30 cellular contexts compared by ENCODE assay signal in the genomic region with DNA sequence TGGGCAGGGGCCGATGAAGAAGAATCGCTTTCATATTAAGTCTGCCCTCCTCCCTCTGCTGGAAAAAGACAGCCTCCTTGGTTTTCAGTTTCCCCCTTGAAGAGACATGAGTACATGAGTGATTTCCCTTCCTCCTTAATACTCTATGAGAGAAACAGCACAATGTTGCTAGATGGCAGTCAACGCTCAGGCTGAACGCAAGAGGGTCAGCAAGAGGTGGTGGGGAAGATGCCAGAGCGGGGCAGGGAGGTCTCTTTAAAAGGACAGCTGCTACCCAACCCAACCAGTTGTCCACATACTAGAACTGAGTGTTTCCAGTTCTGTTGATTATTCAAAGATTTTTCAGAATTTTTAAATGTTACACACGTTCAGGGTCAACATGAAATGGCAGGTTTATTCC. TPM values are rescaled to one million over a fixed set of nuclear protein-coding genes. Genes with fewer than 3 reads are reported as not detected.
DNase-seq lines count a peak whose midpoint lies in the region; ATAC-seq and TF ChIP-seq lines count a peak whose summit lies in the region.
"Had no signal": no experiment of that assay in that cellular context is flagged by ENCODE, and none has a peak within 500 bp of the region (broad histone marks: within the 10 kb centered on the region; RNA-seq: fewer than 3 reads in every experiment).

No MANE protein-coding gene starts in this region.

- POLR2A ChIA-PET in CD4-positive, alpha-beta memory T cell (lab: Charles Lee; ENCODE audit: partially characterized antibody), result interaction anchor here (1.4 kb wide), 1 partner anchor 23 kb away, joined by 5 read pairs; a partner anchor contains a TSS

- H3K4me3 Mint-ChIP-seq in activated CD4-positive, alpha-beta T cell treated with anti-CD3 and anti-CD28 coated beads, Interleukin-2, amount 10 ng/mL, durations not matched to agents 24 days and 14 days, result no peak overlapping the region
- H3K4me3 Mint-ChIP-seq in CD4-positive, alpha-beta memory T cell, result peak overlapping the region in 1 of 8 donors; percentile 1
- H3K4me3 Mint-ChIP-seq in T-helper 17 cell (no peak overlapping the region), natural killer cell (peak overlapping the region; percentile 7)

- no peak for TF ChIP-seq CTCF in natural killer cell (IDR thresholded peaks at IDR 0.05)
- TF ChIP-seq CTCF in thyroid gland (IDR thresholded peaks at IDR 0.05), result no peak

- CTCF ChIA-PET in CD4-positive, alpha-beta memory T cell (lab: Charles Lee; ENCODE audit: partially characterized antibody), result interaction anchor here (1.0 kb wide), 1 partner anchor 11 kb away, joined by 4 read pairs; no protein-coding TSS in a partner anchor

- H3K27ac Mint-ChIP-seq in activated CD4-positive, alpha-beta T cell treated with anti-CD3 and anti-CD28 coated beads, Interleukin-2, amount 10 ng/mL, durations not matched to agents 24 days and 14 days, result peak overlapping the region; percentile 2
- H3K27ac Mint-ChIP-seq in CD4-positive, alpha-beta memory T cell, result peak overlapping the region in 6 of 7 donors; percentile 19 to 93 (median 80)
- H3K27ac Mint-ChIP-seq in T-helper 17 cell, result peak overlapping the region; percentile 90
- peak overlapping the region; percentile 88 to 95 for H3K27ac Mint-ChIP-seq in natural killer cell

- no peaks in the 10 kb centered on the region for H3K27me3 ChIP-seq in CD4-positive, alpha-beta memory T cell (ENCODE audit: insufficient read depth, low read length)
- H3K27me3 ChIP-seq in thyroid gland, result no peaks in the 10 kb centered on the region
- H3K27me3 ChIP-seq: esophagus squamous epithelium, heart right ventricle, tibial nerve had no signal

- no peaks in the 10 kb centered on the region for H3K27me3 Mint-ChIP-seq in activated CD4-positive, alpha-beta T cell treated with anti-CD3 and anti-CD28 coated beads, Interleukin-2, amount 10 ng/mL, durations not matched to agents 24 days and 14 days
- H3K27me3 Mint-ChIP-seq in CD4-positive, alpha-beta memory T cell, result no peaks in the 10 kb centered on the region
- no peaks in the 10 kb centered on the region for H3K27me3 Mint-ChIP-seq in T-helper 17 cell
- H3K27me3 Mint-ChIP-seq in natural killer cell (ENCODE audit: low read depth in 2 of 2), result no peaks in the 10 kb centered on the region

- no peak for ATAC-seq in T-helper 17 cell
- ATAC-seq in natural killer cell, result no peak
- ATAC-seq in GM21423 (IDR thresholded peaks at IDR 0.05; ENCODE audit: unreplicated experiment), result no peak
- ATAC-seq in HG03520 (IDR thresholded peaks at IDR 0.05; ENCODE audit: unreplicated experiment), result no peak
- ATAC-seq: foreskin keratinocyte, heart right ventricle, left ventricle myocardium superior, sciatic nerve had no signal

- no peak overlapping the region for H3K27ac ChIP-seq in CD4-positive, alpha-beta memory T cell (ENCODE audit: low read depth, low read length)
- no peak overlapping the region for H3K27ac ChIP-seq in thyroid gland
- H3K27ac ChIP-seq: esophagus squamous epithelium, foreskin keratinocyte, prostate gland, tibial nerve had no signal

- peaks cover 35% of the 10 kb centered on the region for H3K4me1 Mint-ChIP-seq in activated CD4-positive, alpha-beta T cell treated with anti-CD3 and anti-CD28 coated beads, Interleukin-2, amount 10 ng/mL, durations not matched to agents 24 days and 14 days
- H3K4me1 Mint-ChIP-seq in CD4-positive, alpha-beta memory T cell, result peaks cover 30 to 51% (median 44%) of the 10 kb centered on the region in 4 donors
- H3K4me1 Mint-ChIP-seq in T-helper 17 cell (peaks cover 36% of the 10 kb centered on the region), natural killer cell (peaks cover 51 to 62% of the 10 kb centered on the region in 2 donors)

- peaks cover 30% of the 10 kb centered on the region for H3K4me1 ChIP-seq in CD4-positive, alpha-beta memory T cell (ENCODE audit: insufficient read depth, low read length)
- no peaks in the 10 kb centered on the region for H3K4me1 ChIP-seq in thyroid gland
- H3K4me1 ChIP-seq: Caco-2, prostate gland had no signal

- H3K9me3 Mint-ChIP-seq in activated CD4-positive, alpha-beta T cell treated with anti-CD3 and anti-CD28 coated beads, Interleukin-2, amount 10 ng/mL, durations not matched to agents 24 days and 14 days, result peaks cover 9% of the 10 kb centered on the region
- peaks cover 0 to 4% (median 1%) of the 10 kb centered on the region in 8 donors for H3K9me3 Mint-ChIP-seq in CD4-positive, alpha-beta memory T cell
- no peaks in the 10 kb centered on the region for H3K9me3 Mint-ChIP-seq in natural killer cell

- intact Hi-C loops in activated CD4-positive, alpha-beta T cell treated with anti-CD3 and anti-CD28 coated beads, Interleukin-2, amount 10 ng/mL, durations not matched to agents 24 days and 14 days (cut with micrococcal nuclease), result no loop called here
- intact Hi-C loops in CD4-positive, alpha-beta memory T cell (cut with micrococcal nuclease), result no loop called here
- intact Hi-C loops in natural killer cell (cut with micrococcal nuclease) (no loop called here), thyroid gland (cut with DNase I) (no loop called here)

- no peak for TF ChIP-seq POLR2A in thyroid gland (IDR thresholded peaks at IDR 0.05)

- no peak for DNase-seq in activated CD4-positive, alpha-beta T cell treated with anti-CD3 and anti-CD28 coated beads, Interleukin-2, amount 10 ng/mL, durations not matched to agents 24 days and 14 days
- no peak for DNase-seq in activated CD4-positive, alpha-beta T cell treated with anti-CD3 and anti-CD28 coated beads for 48 hours
- DNase-seq in CD4-positive, alpha-beta memory T cell, result no peak
- DNase-seq in T-helper 17 cell, result no peak
- DNase-seq in natural killer cell, result no peak
- no peak for DNase-seq in thyroid gland
- DNase-seq: activated CD4-positive, alpha-beta T cell treated with anti-CD3 and anti-CD28 coated beads for 1 hour; activated effector memory CD4-positive, alpha-beta T cell treated with anti-CD3 and anti-CD28 coated beads, Interleukin-2, amount 50 U/mL, for 16 hours; Caco-2; DMS53; esophagus squamous epithelium; foreskin keratinocyte; HCEC 1CT; heart right ventricle; IMR-90; kidney; left ventricle myocardium superior; mesendoderm; NCI-H1092; NCI-H1694; NCI-H446 treated with DMSO at 0.1 percent for 48 hours; NCI-H774; occipital lobe; RPMI8226; stimulated activated CD4-positive, alpha-beta T cell treated with anti-CD3 and anti-CD28 coated beads, Interleukin-4, amount 100 ng/mL, for 1 hour had no signal

- no peaks in the 10 kb centered on the region for H3K9me3 ChIP-seq in CD4-positive, alpha-beta memory T cell (ENCODE audit: control insufficient read depth in 1 of 2, low read length in 2 of 2)
- H3K9me3 ChIP-seq in T-helper 17 cell (ENCODE audit: control insufficient read depth, low read length, poor library complexity, severe bottlenecking) (no peaks in the 10 kb centered on the region), thyroid gland (no peaks in the 10 kb centered on the region)
- H3K9me3 ChIP-seq: Caco-2, esophagus squamous epithelium, heart right ventricle, prostate gland, tibial nerve had no signal

- 96 to 97% methylated on average over 6 of the region's 6 CpGs for WGBS in thyroid gland, 2 donors

- H3K36me3 ChIP-seq in CD4-positive, alpha-beta memory T cell (ENCODE audit: insufficient read depth, low read length), result peaks cover 2% of the 10 kb centered on the region
- H3K36me3 ChIP-seq in thyroid gland, result no peaks in the 10 kb centered on the region
- H3K36me3 ChIP-seq: prostate gland had no signal

- H3K36me3 Mint-ChIP-seq in activated CD4-positive, alpha-beta T cell treated with anti-CD3 and anti-CD28 coated beads, Interleukin-2, amount 10 ng/mL, durations not matched to agents 24 days and 14 days (ENCODE audit: low read depth), result peaks cover 54% of the 10 kb centered on the region
- H3K36me3 Mint-ChIP-seq in CD4-positive, alpha-beta memory T cell, result peaks cover 63 to 71% of the 10 kb centered on the region in 2 donors
- peaks cover 14% of the 10 kb centered on the region for H3K36me3 Mint-ChIP-seq in T-helper 17 cell (ENCODE audit: low read depth)
- H3K36me3 Mint-ChIP-seq in natural killer cell, result peaks cover 5% of the 10 kb centered on the region

- no peak overlapping the region for H3K4me3 ChIP-seq in CD4-positive, alpha-beta memory T cell (ENCODE audit: low read length in 2 of 2)
- no peak overlapping the region for H3K4me3 ChIP-seq in thyroid gland (replicated peaks in 1 of 3)
- H3K4me3 ChIP-seq: esophagus squamous epithelium, heart right ventricle, prostate gland, tibial nerve had no signal

RNA-seq across cellular contexts. Expression of a gene that starts 22.8 kb away (rescaled TPM):
- 26.6 and 27.0 TPM in 2 replicates for total RNA-seq in activated CD4-positive, alpha-beta T cell treated with anti-CD3 and anti-CD28 coated beads, Interleukin-2, amount 10 ng/mL, durations not matched to agents 24 days and 14 days
- 10 to 100 TPM; 34.4 to 37.6 TPM for total RNA-seq in CD4-positive, alpha-beta memory T cell
- 10 to 100 TPM in 1 of 2 donors, 1 to 10 TPM in 1; 5.6 to 21.4 TPM for polyA plus RNA-seq in CD4-positive, alpha-beta memory T cell
- 10 to 100 TPM; 52.8 to 54.8 TPM for total RNA-seq in T-helper 17 cell
- total RNA-seq in natural killer cell, result 10 to 100 TPM; 59.8 to 94.4 (median 80.5) TPM
- total RNA-seq in thyroid gland, result 1 to 10 TPM; 1.2 to 7.9 (median 2.2) TPM

Comparison
In these comparisons a context has a peak if more than half of its experiments do, and no peak if none do; other contexts are left out.
1. H3K27ac Mint-ChIP-seq: peak in every context shown above with its lines; median percentile 92 in natural killer cell; 90 in T-helper 17 cell; 80 in CD4-positive, alpha-beta memory T cell; 2 in activated CD4-positive, alpha-beta T cell treated with anti-CD3 and anti-CD28 coated beads, Interleukin-2, amount 10 ng/mL, durations not matched to agents 24 days and 14 days.